Comparison of ENCODE assay signal across 8 cellular contexts in the genomic region with DNA sequence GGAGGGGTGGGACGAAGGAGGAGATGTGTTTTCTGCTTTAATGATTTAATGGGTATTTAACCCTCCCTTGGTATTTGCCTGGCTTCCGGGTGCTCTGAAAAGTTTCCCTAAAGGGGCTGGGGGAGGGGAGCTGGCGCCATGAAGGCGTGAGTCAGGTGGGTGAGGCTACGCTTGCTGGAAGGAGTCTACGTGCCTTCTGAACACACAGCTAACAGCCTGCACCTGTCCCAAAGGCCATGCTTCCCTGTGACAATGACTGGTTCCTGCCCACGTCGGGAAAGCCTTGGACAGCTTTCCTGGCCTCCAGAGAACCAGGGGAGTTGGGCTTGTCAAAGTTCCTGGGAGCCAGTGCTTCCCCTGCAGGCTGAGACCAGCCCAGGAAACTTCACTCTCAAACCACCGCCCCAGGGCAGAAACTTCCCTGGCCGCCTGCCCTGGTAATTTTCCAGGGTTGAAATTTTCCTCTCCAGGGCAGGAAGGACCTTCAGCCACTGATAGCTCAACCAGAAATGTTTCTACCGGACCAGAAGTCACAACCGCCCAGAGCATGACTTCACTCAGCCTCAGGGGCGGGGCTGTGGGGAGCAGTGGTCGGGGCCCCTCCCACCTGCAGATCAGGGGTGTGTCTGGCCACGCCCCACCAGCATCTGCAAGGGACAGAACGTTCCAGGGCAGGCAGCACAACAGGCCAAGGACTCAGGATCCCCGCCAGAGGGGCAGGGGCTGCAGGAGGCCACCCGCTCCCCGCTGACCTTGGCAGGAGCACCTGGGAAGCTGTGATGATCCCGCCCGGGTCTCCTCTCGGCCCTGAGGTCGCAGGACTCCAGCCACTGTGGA. TPM values are rescaled to one million over a fixed set of nuclear protein-coding genes. Genes with fewer than 3 reads are reported as not detected.
DNase-seq lines count a peak whose midpoint lies in the region; ATAC-seq, FAIRE-seq and TF ChIP-seq lines count a peak whose summit lies in the region.

No MANE protein-coding gene starts in this region.

- peak overlapping the region; percentile 35 for H3K4me2 ChIP-seq in endothelial cell of umbilical vein (ENCODE audit: insufficient read depth, low read length)

- TF ChIP-seq CTCF in AG09319 (IDR thresholded peaks at IDR 0.05; ENCODE audit: low read depth, low read length) = peak; percentile 3
- TF ChIP-seq CTCF in endothelial cell of umbilical vein (IDR thresholded peaks at IDR 0.05; ENCODE audit: extremely low read depth in 1 of 2, insufficient read depth in 1 of 2, low read depth in 1 of 2, low read length in 2 of 2) = no peak

- DNase-seq in AG09319 (ENCODE audit: extremely low read depth, low read depth) = peak; percentile 70
- DNase-seq in NOMO-1 (lab: John Stamatoyannopoulos, UW; ENCODE audit: unreplicated experiment in 2 of 2) = peak; percentile 91 to 93
- peak in 2 of 3 experiments; percentile 81 to 87 for DNase-seq in activated CD8-positive, alpha-beta memory T cell treated with anti-CD3 and anti-CD28 coated beads for 48 hours (ENCODE audit: low read depth in 2 of 3, low spot score in 2 of 3)
- DNase-seq in endothelial cell of umbilical vein (ENCODE audit: low read depth, low spot score) = peak; percentile 93

- TSS peak; percentile 95 for BruUV-seq in endothelial cell of umbilical vein (replicated peaks; lab: Mats Ljungman, UMichigan)

- peak overlapping the region; percentile 49 for H3K9ac ChIP-seq in endothelial cell of umbilical vein (replicated peaks; ENCODE audit: extremely low read depth, insufficient read depth, low read length)

- no peak for FAIRE-seq in endothelial cell of umbilical vein (lab: Jason Lieb, UNC)

- POLR2A ChIA-PET in endothelial cell of umbilical vein (lab: Charles Lee) = interaction anchor here (0.6 to 0.7 kb wide), 2 partner anchors 9 to 502 kb away, joined by 3 read pairs; a partner anchor contains a TSS

- H4K20me1 ChIP-seq in endothelial cell of umbilical vein (replicated peaks; ENCODE audit: control insufficient read depth, extremely low read depth, insufficient read depth, low read length) = no peaks in the 10 kb centered on the region

- H3K4me1 ChIP-seq in endothelial cell of umbilical vein (ENCODE audit: control insufficient read depth, extremely low read depth, insufficient read depth, low read length) (peaks cover 23% of the 10 kb centered on the region), muscle layer of duodenum (ENCODE audit: control insufficient read depth in 1 of 2, insufficient read depth in 2 of 2, low read length in 2 of 2) (peaks cover 17% of the 10 kb centered on the region in 2 donors)

- CTCF ChIA-PET in endothelial cell of umbilical vein (lab: Charles Lee) = interaction anchor here (0.6 to 1.5 kb wide), 7 partner anchors 19 to 241 kb away, joined by 3 to 6 read pairs (median 4); a partner anchor contains a TSS

- no peaks in the 10 kb centered on the region for H3K36me3 Mint-ChIP-seq in stimulated activated memory B cell treated with anti-CD40 and anti-IgM and Interleukin-4, amounts not matched to agents 10 μg/mL and 1 μg/mL and 100 μg/mL, for 72 hours

- no peaks in the 10 kb centered on the region for H3K79me2 ChIP-seq in endothelial cell of umbilical vein (ENCODE audit: control insufficient read depth, insufficient read depth, low read length)

- no peaks in the 10 kb centered on the region for H3K9me1 ChIP-seq in endothelial cell of umbilical vein (replicated peaks; ENCODE audit: control insufficient read depth, extremely low read depth, insufficient read depth, low read length)

- no peaks in the 10 kb centered on the region for H3K9me3 ChIP-seq in endothelial cell of umbilical vein (replicated peaks; ENCODE audit: control insufficient read depth, insufficient read depth, low read length)
- no peaks in the 10 kb centered on the region for H3K9me3 ChIP-seq in muscle layer of duodenum (ENCODE audit: control insufficient read depth in 1 of 2, low read length in 2 of 2)

- peaks cover 49% of the 10 kb centered on the region for H3K4me1 Mint-ChIP-seq in stimulated activated memory B cell treated with anti-CD40 and anti-IgM and Interleukin-4, amounts not matched to agents 10 μg/mL and 1 μg/mL and 100 μg/mL, for 72 hours

- H2AFZ ChIP-seq in endothelial cell of umbilical vein (ENCODE audit: low read depth, low read length) = peak overlapping the region; percentile 61

- no peaks in the 10 kb centered on the region for H3K9me3 Mint-ChIP-seq in stimulated activated memory B cell treated with anti-CD40 and anti-IgM and Interleukin-4, amounts not matched to agents 10 μg/mL and 1 μg/mL and 100 μg/mL, for 72 hours

- H3K4me3 Mint-ChIP-seq in stimulated activated memory B cell treated with anti-CD40 and anti-IgM and Interleukin-4, amounts not matched to agents 10 μg/mL and 1 μg/mL and 100 μg/mL, for 72 hours = peak overlapping the region; percentile 74

- peak; percentile 81 for TF ChIP-seq POLR2A in endothelial cell of umbilical vein (IDR thresholded peaks at IDR 0.05; ENCODE audit: low read depth, low read length)

- H3K27me3 Mint-ChIP-seq in stimulated activated memory B cell treated with anti-CD40 and anti-IgM and Interleukin-4, amounts not matched to agents 10 μg/mL and 1 μg/mL and 100 μg/mL, for 72 hours = no peaks in the 10 kb centered on the region

- intact Hi-C loops in endothelial cell of umbilical vein (cut with micrococcal nuclease) = loop anchor here (1.0 kb wide), 4 partner anchors 20 to 168 kb away; no protein-coding TSS in a partner anchor

- dilution Hi-C loops in endothelial cell of umbilical vein (cut with MboI; ENCODE audit: extremely low pct_ligation_motif_present, low sequenced_read_pairs) = no loop called here

- ATAC-seq in GM18870 (IDR thresholded peaks at IDR 0.05; ENCODE audit: unreplicated experiment) = peak; percentile 61
- ATAC-seq in HG03095 (IDR thresholded peaks at IDR 0.05; ENCODE audit: unreplicated experiment) = peak; percentile 76
- peak; percentile 92 for ATAC-seq in stimulated activated memory B cell treated with anti-CD40 and anti-IgM and Interleukin-4, amounts not matched to agents 10 μg/mL and 1 μg/mL and 100 μg/mL, for 72 hours

- peak overlapping the region in 1 of 3 experiments; percentile 1 for H3K4me3 ChIP-seq in endothelial cell of umbilical vein (replicated peaks in 1 of 3; ENCODE audit: insufficient read depth in 1 of 3, low read depth in 1 of 3, low read length in 3 of 3)
- H3K4me3 ChIP-seq in muscle layer of duodenum (ENCODE audit: low read depth in 1 of 2, low read length in 2 of 2) = peak overlapping the region in 1 of 2 donors; percentile 28

- peak overlapping the region; percentile 97 for H3K27ac Mint-ChIP-seq in stimulated activated memory B cell treated with anti-CD40 and anti-IgM and Interleukin-4, amounts not matched to agents 10 μg/mL and 1 μg/mL and 100 μg/mL, for 72 hours

- H3K27ac ChIP-seq in endothelial cell of umbilical vein (ENCODE audit: insufficient read depth, low read depth, low read length) (peak overlapping the region; percentile 85), muscle layer of duodenum (ENCODE audit: low read length) (peak overlapping the region; percentile 94)

- no peaks in the 10 kb centered on the region for H3K36me3 ChIP-seq in endothelial cell of umbilical vein (ENCODE audit: control insufficient read depth in 2 of 2, extremely low read depth in 1 of 2, insufficient read depth in 2 of 2, low read length in 2 of 2)
- no peaks in the 10 kb centered on the region for H3K36me3 ChIP-seq in muscle layer of duodenum (ENCODE audit: control insufficient read depth in 1 of 2, insufficient read depth in 2 of 2, low read length in 2 of 2)

- H3K27me3 ChIP-seq in endothelial cell of umbilical vein (ENCODE audit: control insufficient read depth in 2 of 2, insufficient read depth in 2 of 2, low read length in 2 of 2) (no peaks in the 10 kb centered on the region), muscle layer of duodenum (ENCODE audit: low read depth, low read length) (no peaks in the 10 kb centered on the region)

TF ChIP-seq in endothelial cell of umbilical vein, 7 proteins besides CTCF, POLR2A, EP300 and RAD21:
- TF ChIP-seq GATA2 (IDR thresholded peaks at IDR 0.05; ENCODE audit: insufficient read depth, insufficient read length, low read depth, low read length) (no peak), POLR2AphosphoS5 (IDR thresholded peaks at IDR 0.05; ENCODE audit: insufficient read depth, low read depth, low read length) (peak; percentile 58), EZH2 (IDR thresholded peaks at IDR 0.05; ENCODE audit: borderline replicate concordance, low read depth, low read length, severe bottlenecking) (no peak), JUN (IDR thresholded peaks at IDR 0.05; ENCODE audit: borderline replicate concordance, insufficient read depth, insufficient read length, low read depth) (peak; percentile 4), MYC (IDR thresholded peaks at IDR 0.05; ENCODE audit: low read depth, low read length) (no peak), FOS (IDR thresholded peaks at IDR 0.05; ENCODE audit: borderline replicate concordance, insufficient read depth, low read length) (peak; percentile 47)
- TF ChIP-seq, protein P1, sequence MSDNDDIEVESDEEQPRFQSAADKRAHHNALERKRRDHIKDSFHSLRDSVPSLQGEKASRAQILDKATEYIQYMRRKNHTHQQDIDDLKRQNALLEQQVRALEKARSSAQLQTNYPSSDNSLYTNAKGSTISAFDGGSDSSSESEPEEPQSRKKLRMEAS (IDR thresholded peaks at IDR 0.05; ENCODE audit: insufficient read depth, insufficient read length) = no peak

RNA-seq across cellular contexts. Expression of a gene that starts 18.6 kb away (rescaled TPM):
- 3.3 and 4.1 TPM in 2 replicates for total RNA-seq in endothelial cell of umbilical vein
- 0.92 and 1.4 TPM in 2 replicates for polyA plus RNA-seq in endothelial cell of umbilical vein
- polyA plus RNA-seq in endothelial cell of umbilical vein (2011; cell fraction: cytosol; rRNA removed) = 1.1 and 1.4 TPM in 2 replicates
- 2.6 and 3.5 TPM in 2 replicates for polyA plus RNA-seq in endothelial cell of umbilical vein (2011; cell fraction: nucleus; rRNA removed)
- polyA plus RNA-seq in endothelial cell of umbilical vein (2012) = 3.8 and 5.4 TPM in 2 replicates
- polyA minus RNA-seq in endothelial cell of umbilical vein = 0.55 and 1.00 TPM in 2 replicates
- polyA minus RNA-seq in endothelial cell of umbilical vein (2011; cell fraction: cytosol; rRNA and poly(A)+ RNA removed) = 30.2 TPM
- polyA minus RNA-seq in endothelial cell of umbilical vein (2011; cell fraction: nucleus; rRNA and poly(A)+ RNA removed) = 1.1 and 1.7 TPM in 2 replicates
